In the genomic region with DNA sequence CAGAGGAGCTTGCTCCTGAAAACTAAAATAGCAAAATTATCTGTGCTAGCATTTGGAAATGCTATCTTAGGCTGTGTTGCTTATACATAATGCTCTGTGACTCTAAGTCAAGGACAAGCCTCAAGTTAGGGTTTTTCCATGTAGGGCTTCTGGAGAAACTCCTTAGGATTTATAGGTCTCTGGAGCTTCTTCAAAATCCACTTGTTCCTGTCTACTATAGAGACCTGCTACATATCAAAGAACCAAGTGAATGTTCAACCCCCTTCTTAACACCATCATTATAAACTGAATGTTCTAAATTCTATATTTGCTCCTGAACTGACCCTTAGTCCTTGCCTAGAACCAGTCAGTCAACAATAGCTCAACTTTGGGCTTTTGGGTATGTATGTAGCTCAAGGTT, we compare ENCODE assay signal across 34 cellular contexts.
"Had no signal": no experiment of that assay in that cellular context is flagged by ENCODE, and none has a peak within 500 bp of the region (broad histone marks: within the 10 kb centered on the region; RNA-seq: fewer than 3 reads in every experiment).

No MANE protein-coding gene starts in this region.

- H3K27ac ChIP-seq: KMS-11 had no signal

- H3K36me3 ChIP-seq: MG63 had no signal

- H3K9me3 ChIP-seq: MG63 had no signal

- H3K4me3 ChIP-seq: MG63 had no signal

- DNase-seq: Karpas-422, Kasumi-1, MG63, MM.1S, MV-4-11, NCI-H1048, NCI-H1092, NCI-H1092 treated with DMSO at 0.1 percent for 48 hours, NCI-H1105, NCI-H1105 treated with DMSO at 0.1 percent for 48 hours, NCI-H1417, NCI-H1417 treated with DMSO at 0.1 percent for 48 hours, NCI-H1436, NCI-H1436 treated with DMSO at 0.1 percent for 48 hours, NCI-H146, NCI-H1694, NCI-H1694 treated with DMSO at 0.1 percent for 48 hours, NCI-H187, NCI-H187 treated with DMSO at 0.1 percent for 48 hours, NCI-H1930, NCI-H2029, NCI-H2029 treated with DMSO at 0.1 percent for 48 hours, NCI-H2081, NCI-H2081 treated with DMSO at 0.1 percent for 48 hours, NCI-H2107, NCI-H2171, NCI-H2171 treated with DMSO at 0.1 percent for 48 hours, NCI-H2227 treated with DMSO at 0.1 percent for 48 hours, NCI-H226, NCI-H345, NCI-H446, NCI-H446 treated with DMSO at 0.1 percent for 48 hours, NCI-H510A had no signal
